ENCODE assay signal across 27 cellular contexts in genomic region chr4:189313064-189313463, GRCh38.
"Had no signal": no experiment of that assay in that cellular context is flagged by ENCODE, and none has a peak within 500 bp of the region (broad histone marks: within the 10 kb centered on the region; RNA-seq: fewer than 3 reads in every experiment).

No MANE protein-coding gene starts in this region.

- H3K4me1 Mint-ChIP-seq: stimulated activated effector memory CD8-positive, alpha-beta T cell treated with anti-CD3 and anti-CD28 coated beads, Interleukin-12 subunit alpha, Interleukin-12 subunit beta, amount 100 ng/mL, for 72 hours; stimulated activated naive B cell treated with anti-CD40 and anti-IgM and Interleukin-4, amounts not matched to agents 10 μg/mL and 1 μg/mL and 100 μg/mL, for 72 hours; stimulated activated naive CD8-positive, alpha-beta T cell treated with anti-CD3 and anti-CD28 coated beads, Interleukin-15, amount 100 ng/mL, for 72 hours had no signal

- H3K27ac ChIP-seq: stomach, suprapubic skin, testis, thoracic aorta, thyroid gland, tibial artery, tibial nerve, transverse colon, upper lobe of left lung, upper lobe of right lung, uterus, vagina had no signal

- H3K27me3 Mint-ChIP-seq: stimulated activated naive B cell treated with anti-CD40 and anti-IgM and Interleukin-4, amounts not matched to agents 10 μg/mL and 1 μg/mL and 100 μg/mL, for 72 hours; stimulated activated naive CD8-positive, alpha-beta T cell treated with anti-CD3 and anti-CD28 coated beads, Interleukin-15, amount 100 ng/mL, for 72 hours; stimulated activated naive CD8-positive, alpha-beta T cell treated with anti-CD3 and anti-CD28 coated beads, Interleukin-15, Interleukin-2, amounts not matched to agents 100 ng/mL and 50 ng/mL, for 24 hours; type B pancreatic cell had no signal

- H3K4me1 ChIP-seq: stomach, suprapubic skin, testis, thyroid gland, tibial artery, tibial nerve, transverse colon, upper lobe of left lung, upper lobe of right lung, uterus, vagina had no signal

- H3K36me3 ChIP-seq: stomach, suprapubic skin, thoracic aorta, thyroid gland, tibial artery, tibial nerve, transverse colon, upper lobe of left lung, upper lobe of right lung, uterus, vagina had no signal

- H3K4me3 Mint-ChIP-seq: stimulated activated effector memory CD8-positive, alpha-beta T cell treated with anti-CD3 and anti-CD28 coated beads, Interleukin-12 subunit alpha, Interleukin-12 subunit beta, amount 100 ng/mL, for 72 hours; stimulated activated naive B cell treated with anti-CD40 and anti-IgM and Interleukin-4, amounts not matched to agents 10 μg/mL and 1 μg/mL and 100 μg/mL, for 72 hours; stimulated activated naive CD8-positive, alpha-beta T cell treated with anti-CD3 and anti-CD28 coated beads, Interleukin-15, amount 100 ng/mL, for 72 hours; stimulated activated naive CD8-positive, alpha-beta T cell treated with anti-CD3 and anti-CD28 coated beads, Interleukin-15, Interleukin-2, amounts not matched to agents 100 ng/mL and 50 ng/mL, for 24 hours; type B pancreatic cell had no signal

- H3K27ac Mint-ChIP-seq: stimulated activated effector memory CD8-positive, alpha-beta T cell treated with anti-CD3 and anti-CD28 coated beads, Interleukin-12 subunit alpha, Interleukin-12 subunit beta, amount 100 ng/mL, for 72 hours; stimulated activated naive B cell treated with anti-CD40 and anti-IgM and Interleukin-4, amounts not matched to agents 10 μg/mL and 1 μg/mL and 100 μg/mL, for 72 hours; stimulated activated naive CD8-positive, alpha-beta T cell treated with anti-CD3 and anti-CD28 coated beads, Interleukin-15, amount 100 ng/mL, for 72 hours; stimulated activated naive CD8-positive, alpha-beta T cell treated with anti-CD3 and anti-CD28 coated beads, Interleukin-15, Interleukin-2, amounts not matched to agents 100 ng/mL and 50 ng/mL, for 24 hours; type B pancreatic cell had no signal

- H3K27me3 ChIP-seq: stomach, suprapubic skin, testis, thyroid gland, tibial artery, tibial nerve, transverse colon, upper lobe of left lung, upper lobe of right lung, uterus, vagina had no signal

- FAIRE-seq: urothelium cell line had no signal

- ATAC-seq: stimulated activated effector memory CD8-positive, alpha-beta T cell treated with anti-CD3 and anti-CD28 coated beads, Interleukin-12 subunit alpha, Interleukin-12 subunit beta, amount 100 ng/mL, for 72 hours; stimulated activated naive B cell treated with anti-CD40 and anti-IgM and Interleukin-4, amounts not matched to agents 10 μg/mL and 1 μg/mL and 100 μg/mL, for 72 hours; stimulated activated naive CD8-positive, alpha-beta T cell treated with anti-CD3 and anti-CD28 coated beads, Interleukin-15, Interleukin-2, amounts not matched to agents 100 U/mL and 50 U/mL, for 24 hours had no signal

- H3K4me3 ChIP-seq: stomach, suprapubic skin, thoracic aorta, thyroid gland, tibial artery, tibial nerve, transverse colon, upper lobe of left lung, upper lobe of right lung, uterus, vagina had no signal

- H3K36me3 Mint-ChIP-seq: stimulated activated effector memory CD8-positive, alpha-beta T cell treated with anti-CD3 and anti-CD28 coated beads, Interleukin-12 subunit alpha, Interleukin-12 subunit beta, amount 100 ng/mL, for 72 hours; stimulated activated naive B cell treated with anti-CD40 and anti-IgM and Interleukin-4, amounts not matched to agents 10 μg/mL and 1 μg/mL and 100 μg/mL, for 72 hours had no signal

- DNase-seq: stimulated activated CD4-positive, alpha-beta T cell treated with anti-CD3 and anti-CD28 coated beads, Interleukin-2, amount 100 ng/mL, for 48 hours; stimulated activated CD4-positive, alpha-beta T cell treated with anti-CD3 and anti-CD28 coated beads, Interleukin-4, amount 100 ng/mL, for 1 hour; stimulated activated CD4-positive, alpha-beta T cell treated with anti-CD3 and anti-CD28 coated beads, Interleukin-4, amount 100 ng/mL, for 24 hours; stimulated activated CD4-positive, alpha-beta T cell treated with anti-CD3 and anti-CD28 coated beads, Interleukin-4, amount 100 ng/mL, for 4 hours; stimulated activated CD8-positive, alpha-beta memory T cell treated with anti-CD3 and anti-CD28 coated beads, Interleukin-4, amount 100 ng/mL, for 48 hours; stimulated activated naive B cell treated with anti-CD40 and anti-IgM and Interleukin-4, amounts not matched to agents 10 μg/mL and 1 μg/mL and 100 μg/mL, for 72 hours; stimulated activated naive CD4-positive, alpha-beta T cell; stimulated activated naive CD4-positive, alpha-beta T cell treated with Interleukin-2 at 50 U/mL for 16 hours; stimulated activated naive CD8-positive, alpha-beta T cell treated with anti-CD3 and anti-CD28 coated beads, Interleukin-15, amount 100 ng/mL, for 72 hours; stimulated activated naive CD8-positive, alpha-beta T cell treated with anti-CD3 and anti-CD28 coated beads, Interleukin-15, Interleukin-2, amounts not matched to agents 100 U/mL and 50 U/mL, for 24 hours; stomach; substantia nigra; testis; thyroid gland; tibial artery; transverse colon; upper lobe of left lung; upper lobe of right lung; uterus had no signal

- H3K9me3 ChIP-seq: stomach, suprapubic skin, testis, thoracic aorta, thyroid gland, tibial artery, tibial nerve, transverse colon, upper lobe of right lung, uterus, vagina had no signal
